8 cellular contexts compared by ENCODE assay signal in the genomic region with DNA sequence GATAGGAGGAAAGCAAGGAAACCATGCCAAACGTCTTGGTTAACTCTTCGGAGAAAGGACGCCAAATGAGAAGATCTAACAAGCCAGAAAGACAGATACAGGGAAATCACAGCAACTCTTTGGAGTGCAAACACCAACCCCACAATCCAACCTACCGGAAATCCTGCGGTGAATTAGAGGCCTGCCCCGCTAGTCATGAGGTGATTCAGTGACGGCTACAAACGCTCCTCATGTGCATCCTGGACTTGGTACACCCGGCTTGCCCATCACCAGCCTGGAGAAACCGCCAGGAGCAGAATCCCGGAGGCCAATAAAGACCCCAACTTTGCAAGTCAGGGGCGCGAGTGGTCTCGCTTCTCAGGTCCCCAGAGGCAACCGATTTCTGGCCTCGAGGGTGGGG. TPM values are rescaled to one million over a fixed set of nuclear protein-coding genes. Genes with fewer than 3 reads are reported as not detected.
DNase-seq lines count a peak whose midpoint lies in the region; ATAC-seq and TF ChIP-seq lines count a peak whose summit lies in the region.
"Not testable (repeated sequence)": the region's sequence is repeated elsewhere in the genome, so short reads cannot be mapped to it uniquely, and the experiment has no call there.

No MANE protein-coding gene starts in this region.

- not testable (repeated sequence) for H3K36me3 ChIP-seq in CD8-positive, alpha-beta T cell (ENCODE audit: insufficient read depth, low read length); SJSA1; breast epithelium; heart left ventricle

- TF ChIP-seq POLR2A in breast epithelium (IDR thresholded peaks at IDR 0.05); heart left ventricle (IDR thresholded peaks at IDR 0.05): not testable (repeated sequence)

- not testable (repeated sequence) for TF ChIP-seq CTCF in CD8-positive, alpha-beta T cell (IDR thresholded peaks at IDR 0.05); HFFc6 (IDR thresholded peaks at IDR 0.05); breast epithelium (IDR thresholded peaks at IDR 0.05); heart left ventricle (IDR thresholded peaks at IDR 0.05); osteocyte (IDR thresholded peaks at IDR 0.05)

- not testable (repeated sequence) for H3K9me3 ChIP-seq in CD8-positive, alpha-beta T cell (ENCODE audit: low read length); SJSA1 (replicated peaks); breast epithelium; heart left ventricle

- not testable (repeated sequence) for H3K27me3 ChIP-seq in CD8-positive, alpha-beta T cell (ENCODE audit: insufficient read depth, low read length); SJSA1 (replicated peaks); breast epithelium; heart left ventricle

- not testable (repeated sequence) for H3K4me1 Mint-ChIP-seq in CD8-positive, alpha-beta T cell (ENCODE audit: low read depth); HFFc6 (ENCODE audit: low read depth); osteocyte (ENCODE audit: unreplicated experiment)

- POLR2A ChIA-PET in CD8-positive, alpha-beta T cell (lab: Charles Lee) = not testable (repeated sequence)

- intact Hi-C loops in CD8-positive, alpha-beta T cell (cut with DNase I, micrococcal nuclease); breast epithelium (cut with DNase I; ENCODE audit: low total_unique reads); heart left ventricle (cut with DNase I): not testable (repeated sequence)

- CTCF ChIA-PET in CD8-positive, alpha-beta T cell (lab: Charles Lee) = not testable (repeated sequence)

- WGBS in heart left ventricle, 4 donors = 0% methylated on average over 7 to 8 of the region's 16 CpGs; no CpG with 5 or more reads in 2 of the 4 donors

- H3K27me3 Mint-ChIP-seq in CD8-positive, alpha-beta T cell (ENCODE audit: low read depth); HFFc6 (ENCODE audit: insufficient read depth); osteocyte (ENCODE audit: unreplicated experiment): not testable (repeated sequence)

- H3K27ac Mint-ChIP-seq in CD8-positive, alpha-beta T cell = not testable (repeated sequence)
- peak overlapping the region; percentile 49 for H3K27ac Mint-ChIP-seq in HFFc6
- peak overlapping the region; percentile 44 for H3K27ac Mint-ChIP-seq in osteocyte (ENCODE audit: unreplicated experiment)

- H3K4me1 ChIP-seq in CD8-positive, alpha-beta T cell (ENCODE audit: insufficient read depth, low read length); SJSA1 (replicated peaks); breast epithelium; heart left ventricle: not testable (repeated sequence)

- H3K4me3 ChIP-seq in CD8-positive, alpha-beta T cell (ENCODE audit: low read depth, low read length) = not testable (repeated sequence)
- H3K4me3 ChIP-seq in SJSA1 (peak overlapping the region; percentile 54), breast epithelium (peak overlapping the region; percentile 46 to 56 (median 55)), heart left ventricle (peak overlapping the region in 9 of 12 donors; percentile 35 to 66 (median 59))

- ATAC-seq in CD8-positive, alpha-beta T cell = peak; percentile 41
- peak in 3 of 4 donors; percentile 35 to 75 (median 72) for ATAC-seq in heart left ventricle
- peak; percentile 57 for ATAC-seq in stimulated activated naive CD8-positive, alpha-beta T cell treated with anti-CD3 and anti-CD28 coated beads, Interleukin-15, Interleukin-2, amounts not matched to agents 100 U/mL and 50 U/mL, for 24 hours

- H3K36me3 Mint-ChIP-seq in CD8-positive, alpha-beta T cell; HFFc6 (ENCODE audit: low read depth); osteocyte (ENCODE audit: unreplicated experiment): not testable (repeated sequence)

- H3K9me3 Mint-ChIP-seq in CD8-positive, alpha-beta T cell; HFFc6; osteocyte (ENCODE audit: unreplicated experiment): not testable (repeated sequence)

- peak overlapping the region; percentile 58 for H3K4me3 Mint-ChIP-seq in CD8-positive, alpha-beta T cell
- H3K4me3 Mint-ChIP-seq in HFFc6 = peak overlapping the region; percentile 76
- H3K4me3 Mint-ChIP-seq in osteocyte (ENCODE audit: unreplicated experiment) = peak overlapping the region; percentile 99

- H3K27ac ChIP-seq in CD8-positive, alpha-beta T cell (ENCODE audit: low read depth, low read length); SJSA1; breast epithelium; heart left ventricle: not testable (repeated sequence)

- peak in 6 of 7 experiments; percentile 2 to 42 (median 12) for DNase-seq in CD8-positive, alpha-beta T cell
- DNase-seq in HFFc6 = peak; percentile 69
- peak in 1 of 2 experiments; percentile 47 for DNase-seq in SJSA1 (ENCODE audit: low read depth in 1 of 2, low spot score in 2 of 2)
- peak; percentile 8 for DNase-seq in activated T-cell treated with anti-CD3 and anti-CD28 coated beads for 4 hours
- DNase-seq in breast epithelium (ENCODE audit: low spot score in 2 of 2); heart left ventricle; osteocyte (ENCODE audit: extremely low spot score, unreplicated experiment): not testable (repeated sequence)
- peak; percentile 23 for DNase-seq in stimulated activated naive CD8-positive, alpha-beta T cell treated with anti-CD3 and anti-CD28 coated beads, Interleukin-15, Interleukin-2, amounts not matched to agents 100 U/mL and 50 U/mL, for 24 hours

RNA-seq across cellular contexts. Expression of a gene that starts 0.8 kb away (rescaled TPM):
- total RNA-seq in CD8-positive, alpha-beta T cell = 10 to 100 TPM; 19.9 to 20.5 TPM
- 10 to 100 TPM; 15.3 to 18.5 (median 17.0) TPM for total RNA-seq in HFFc6 (2021; fragmentation: NEBNext Ultra II Directional; extraction: Animal tissue kit (Norgen Biotek cat#: 25700))
- total RNA-seq in SJSA1 (2014; rRNA removed; shearing (Covaris generic)) = 13.5 and 18.3 TPM in 2 replicates
- total RNA-seq in breast epithelium (10 to 100 TPM; 17.6 to 21.2 (median 19.7) TPM), heart left ventricle (10 to 100 TPM in 1 of 9 donors, 1 to 10 TPM in 8; 2.9 to 10.3 (median 4.8) TPM), osteocyte (34.2 and 34.5 TPM in 2 replicates)
- polyA plus RNA-seq in heart left ventricle = 1 to 10 TPM; 3.8 to 4.8 TPM
